Comparison of ENCODE assay signal across 8 cellular contexts in the genomic region with DNA sequence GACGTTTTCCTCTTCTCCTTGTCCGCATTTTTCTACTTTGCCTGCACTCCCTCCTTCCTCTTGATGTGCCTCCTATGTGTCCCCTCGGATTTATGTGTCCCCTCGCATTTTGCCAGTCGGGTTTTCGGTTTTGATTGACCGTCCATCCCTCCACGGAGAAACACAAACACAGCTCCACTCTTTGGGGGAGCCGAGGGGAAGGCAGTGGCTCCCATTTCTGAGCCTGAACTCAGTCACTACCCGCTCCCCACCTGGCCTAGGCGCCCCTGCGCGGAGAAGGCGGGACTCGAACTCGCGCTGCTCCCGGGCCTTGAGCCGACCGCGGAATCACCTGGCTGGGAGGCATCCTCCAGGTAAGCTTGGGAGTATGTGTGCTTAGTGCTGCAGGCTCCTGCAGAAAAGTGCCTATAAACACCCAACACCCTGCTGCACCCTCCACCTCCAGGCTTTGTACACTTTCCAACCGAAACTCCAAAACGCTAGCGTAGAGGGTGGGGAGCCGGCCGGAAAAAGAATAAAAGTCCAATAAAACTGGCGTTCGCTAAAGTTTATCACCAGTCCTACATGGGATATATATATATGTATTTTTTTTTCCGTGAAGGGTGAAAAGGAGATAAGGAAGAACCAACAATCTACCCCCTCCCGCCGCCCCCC. TPM values are rescaled to one million over a fixed set of nuclear protein-coding genes. Genes with fewer than 3 reads are reported as not detected.
DNase-seq lines count a peak whose midpoint lies in the region; ATAC-seq, FAIRE-seq and TF ChIP-seq lines count a peak whose summit lies in the region.

No MANE protein-coding gene starts in this region.

- no peak for DNase-seq in Calu3
- peak; percentile 49 to 51 for DNase-seq in activated CD4-positive, alpha-beta T cell treated with anti-CD3 and anti-CD28 coated beads for 4 hours
- no peak for DNase-seq in endothelial cell of umbilical vein (ENCODE audit: low read depth, low spot score)
- no peak for DNase-seq in progenitor cell of endocrine pancreas (ENCODE audit: low spot score, unreplicated experiment)
- DNase-seq in posterior vena cava (ENCODE audit: low spot score) = no peak
- no peak for DNase-seq in T1000 (lab: John Stamatoyannopoulos, UW)

- intact Hi-C loops in Calu3 (cut with micrococcal nuclease; ENCODE audit: unreplicated experiment) (loop anchor here (10.0 kb wide), 1 partner anchor 125 kb away; no protein-coding TSS in a partner anchor), endothelial cell of umbilical vein (cut with micrococcal nuclease) (loop anchor here (5.0 to 10.0 kb wide), 2 partner anchors 398 to 465 kb away; partner anchors contain the start of gene PARP11), posterior vena cava (cut with DNase I) (loop anchor here (5.0 to 10.0 kb wide), 4 partner anchors 165 to 265 kb away; no protein-coding TSS in a partner anchor)

- peaks cover 97% of the 10 kb centered on the region for H3K27me3 Mint-ChIP-seq in Calu3 (ENCODE audit: unreplicated experiment)
- H3K27me3 Mint-ChIP-seq in progenitor cell of endocrine pancreas = peaks cover 44% of the 10 kb centered on the region

- H2AFZ ChIP-seq in endothelial cell of umbilical vein (ENCODE audit: low read depth, low read length) = no peak overlapping the region

- no peaks in the 10 kb centered on the region for H3K9me1 ChIP-seq in endothelial cell of umbilical vein (replicated peaks; ENCODE audit: control insufficient read depth, extremely low read depth, insufficient read depth, low read length)

- dilution Hi-C loops in endothelial cell of umbilical vein (cut with MboI; ENCODE audit: extremely low pct_ligation_motif_present, low sequenced_read_pairs) = no loop called here

- no peaks in the 10 kb centered on the region for H4K20me1 ChIP-seq in endothelial cell of umbilical vein (replicated peaks; ENCODE audit: control insufficient read depth, extremely low read depth, insufficient read depth, low read length)

- no peaks in the 10 kb centered on the region for H3K9me3 ChIP-seq in endothelial cell of umbilical vein (replicated peaks; ENCODE audit: control insufficient read depth, insufficient read depth, low read length)

- H3K27ac ChIP-seq in endothelial cell of umbilical vein (ENCODE audit: insufficient read depth, low read depth, low read length) = no peak overlapping the region

- FAIRE-seq in endothelial cell of umbilical vein (lab: Jason Lieb, UNC) = no peak

- H3K36me3 ChIP-seq in endothelial cell of umbilical vein (ENCODE audit: control insufficient read depth in 2 of 2, extremely low read depth in 1 of 2, insufficient read depth in 2 of 2, low read length in 2 of 2) = no peaks in the 10 kb centered on the region

- peaks cover 58 to 83% of the 10 kb centered on the region in 2 experiments for H3K27me3 ChIP-seq in endothelial cell of umbilical vein (ENCODE audit: control insufficient read depth in 2 of 2, insufficient read depth in 2 of 2, low read length in 2 of 2)

- peak overlapping the region; percentile 29 for H3K4me2 ChIP-seq in endothelial cell of umbilical vein (ENCODE audit: insufficient read depth, low read length)

- TF ChIP-seq CTCF in Calu3 (IDR thresholded peaks at IDR 0.05; ENCODE audit: unreplicated experiment) (no peak), endothelial cell of umbilical vein (IDR thresholded peaks at IDR 0.05; ENCODE audit: extremely low read depth in 1 of 2, insufficient read depth in 1 of 2, low read depth in 1 of 2, low read length in 2 of 2) (no peak), progenitor cell of endocrine pancreas (IDR thresholded peaks at IDR 0.05; ENCODE audit: unreplicated experiment) (no peak)

- no peak overlapping the region for H3K9ac ChIP-seq in endothelial cell of umbilical vein (replicated peaks; ENCODE audit: extremely low read depth, insufficient read depth, low read length)

- H3K36me3 Mint-ChIP-seq in Calu3 (ENCODE audit: insufficient read depth, unreplicated experiment) (peaks cover 13% of the 10 kb centered on the region), progenitor cell of endocrine pancreas (ENCODE audit: insufficient read depth) (peaks cover 2% of the 10 kb centered on the region)

- ATAC-seq in HG02938 (IDR thresholded peaks at IDR 0.05; ENCODE audit: unreplicated experiment) = no peak
- ATAC-seq in HG02885 (IDR thresholded peaks at IDR 0.05; ENCODE audit: poor library complexity, unreplicated experiment) = no peak

- H3K4me1 Mint-ChIP-seq in Calu3 (ENCODE audit: low read depth, unreplicated experiment) (peaks cover 23% of the 10 kb centered on the region), progenitor cell of endocrine pancreas (ENCODE audit: low read depth) (peaks cover 26% of the 10 kb centered on the region)

- H3K4me3 Mint-ChIP-seq in Calu3 (ENCODE audit: low read depth, unreplicated experiment) = peak overlapping the region; percentile 59
- peak overlapping the region; percentile 90 for H3K4me3 Mint-ChIP-seq in progenitor cell of endocrine pancreas (ENCODE audit: low read depth)

- POLR2A ChIA-PET in endothelial cell of umbilical vein (lab: Charles Lee) = no interaction called here

- H3K9me3 Mint-ChIP-seq in Calu3 (ENCODE audit: low read depth, unreplicated experiment) (no peaks in the 10 kb centered on the region), progenitor cell of endocrine pancreas (ENCODE audit: low read depth) (no peaks in the 10 kb centered on the region)

- TF ChIP-seq POLR2A in endothelial cell of umbilical vein (IDR thresholded peaks at IDR 0.05; ENCODE audit: low read depth, low read length) = no peak

- CTCF ChIA-PET in Calu3 (lab: Charles Lee) = no interaction called here
- CTCF ChIA-PET in endothelial cell of umbilical vein (lab: Charles Lee) = interaction anchor here (0.6 to 2.0 kb wide), 2 partner anchors 14 to 162 kb away, joined by 3 to 8 read pairs; no protein-coding TSS in a partner anchor

- H3K79me2 ChIP-seq in endothelial cell of umbilical vein (ENCODE audit: control insufficient read depth, insufficient read depth, low read length) = no peaks in the 10 kb centered on the region

- H3K4me3 ChIP-seq in endothelial cell of umbilical vein (replicated peaks in 1 of 3; ENCODE audit: insufficient read depth in 1 of 3, low read depth in 1 of 3, low read length in 3 of 3) = no peak overlapping the region

- peaks cover 34% of the 10 kb centered on the region for H3K4me1 ChIP-seq in endothelial cell of umbilical vein (ENCODE audit: control insufficient read depth, extremely low read depth, insufficient read depth, low read length)

- peak overlapping the region; percentile 75 for H3K27ac Mint-ChIP-seq in Calu3 (ENCODE audit: unreplicated experiment)
- H3K27ac Mint-ChIP-seq in progenitor cell of endocrine pancreas = peak overlapping the region; percentile 78

- BruUV-seq in Calu3 (replicated peaks; lab: Mats Ljungman, UMichigan) (no TSS peak), endothelial cell of umbilical vein (replicated peaks; lab: Mats Ljungman, UMichigan) (no TSS peak)

TF ChIP-seq in endothelial cell of umbilical vein, 7 proteins besides CTCF, POLR2A, EP300 and RAD21:
- TF ChIP-seq FOS (IDR thresholded peaks at IDR 0.05; ENCODE audit: borderline replicate concordance, insufficient read depth, low read length) = no peak
- peak; percentile 60 for TF ChIP-seq EZH2 (IDR thresholded peaks at IDR 0.05; ENCODE audit: borderline replicate concordance, low read depth, low read length, severe bottlenecking)
TF ChIP-seq in endothelial cell of umbilical vein: peak in this region for 1.

RNA-seq across cellular contexts. Expression of gene CCND2, which starts 3.4 kb away (rescaled TPM):
- total RNA-seq in Calu3 (2022) (0.07 and 0.17 TPM in 2 replicates), endothelial cell of umbilical vein (3.4 and 5.7 TPM in 2 replicates), progenitor cell of endocrine pancreas (463 and 471 TPM in 2 replicates), posterior vena cava (100 to 1,000 TPM; 101 to 129 TPM)
- polyA plus RNA-seq in endothelial cell of umbilical vein = 0.68 and 0.96 TPM in 2 replicates
- polyA plus RNA-seq in endothelial cell of umbilical vein (2011; cell fraction: cytosol; rRNA removed) = 0.75 and 0.80 TPM in 2 replicates
- 1.1 TPM in 2 replicates for polyA plus RNA-seq in endothelial cell of umbilical vein (2011; cell fraction: nucleus; rRNA removed)
- polyA plus RNA-seq in endothelial cell of umbilical vein (2012) = 1.0 and 2.2 TPM in 2 replicates
- polyA minus RNA-seq in endothelial cell of umbilical vein = 4.0 and 8.3 TPM in 2 replicates
- not detected for polyA minus RNA-seq in endothelial cell of umbilical vein (2011; cell fraction: cytosol; rRNA and poly(A)+ RNA removed)
- 1.2 TPM in 2 replicates for polyA minus RNA-seq in endothelial cell of umbilical vein (2011; cell fraction: nucleus; rRNA and poly(A)+ RNA removed)

RNA-seq across cellular contexts. Expression of gene TIGAR, which starts 50.9 kb away (rescaled TPM):
- total RNA-seq in Calu3 (2022) = 15.9 and 17.3 TPM in 2 replicates
- 31.2 and 36.3 TPM in 2 replicates for total RNA-seq in endothelial cell of umbilical vein
- polyA plus RNA-seq in endothelial cell of umbilical vein = 4.3 and 5.6 TPM in 2 replicates
- 10.1 and 11.9 TPM in 2 replicates for polyA plus RNA-seq in endothelial cell of umbilical vein (2011; cell fraction: cytosol; rRNA removed)
- 5.3 and 9.6 TPM in 2 replicates for polyA plus RNA-seq in endothelial cell of umbilical vein (2011; cell fraction: nucleus; rRNA removed)
- polyA plus RNA-seq in endothelial cell of umbilical vein (2012) = 34.3 and 38.7 TPM in 2 replicates
- polyA minus RNA-seq in endothelial cell of umbilical vein = 3.6 and 3.8 TPM in 2 replicates
- 4.6 TPM for polyA minus RNA-seq in endothelial cell of umbilical vein (2011; cell fraction: cytosol; rRNA and poly(A)+ RNA removed)
- polyA minus RNA-seq in endothelial cell of umbilical vein (2011; cell fraction: nucleus; rRNA and poly(A)+ RNA removed) = 2.6 and 3.1 TPM in 2 replicates
- 18.2 and 21.6 TPM in 2 replicates for total RNA-seq in progenitor cell of endocrine pancreas
- 10 to 100 TPM; 10.3 to 12.1 TPM for total RNA-seq in posterior vena cava

Comparison
In these comparisons a context has a peak if more than half of its experiments do, and no peak if none do; other contexts are left out.
1. DNase-seq: peak in activated CD4-positive, alpha-beta T cell treated with anti-CD3 and anti-CD28 coated beads for 4 hours (2 of 2); none in Calu3 (single experiment), endothelial cell of umbilical vein (single experiment), progenitor cell of endocrine pancreas (single experiment), posterior vena cava (single experiment) and T1000 (single experiment).
2. RNA of gene CCND2, which starts 3.4 kb away (total RNA-seq): 463 to 471 TPM in progenitor cell of endocrine pancreas and 101 to 129 TPM in posterior vena cava; 3.4 to 5.7 TPM in endothelial cell of umbilical vein and 0.07 to 0.17 TPM in Calu3; every median in the first group is over 10 times any median in the second.